In the genomic region with DNA sequence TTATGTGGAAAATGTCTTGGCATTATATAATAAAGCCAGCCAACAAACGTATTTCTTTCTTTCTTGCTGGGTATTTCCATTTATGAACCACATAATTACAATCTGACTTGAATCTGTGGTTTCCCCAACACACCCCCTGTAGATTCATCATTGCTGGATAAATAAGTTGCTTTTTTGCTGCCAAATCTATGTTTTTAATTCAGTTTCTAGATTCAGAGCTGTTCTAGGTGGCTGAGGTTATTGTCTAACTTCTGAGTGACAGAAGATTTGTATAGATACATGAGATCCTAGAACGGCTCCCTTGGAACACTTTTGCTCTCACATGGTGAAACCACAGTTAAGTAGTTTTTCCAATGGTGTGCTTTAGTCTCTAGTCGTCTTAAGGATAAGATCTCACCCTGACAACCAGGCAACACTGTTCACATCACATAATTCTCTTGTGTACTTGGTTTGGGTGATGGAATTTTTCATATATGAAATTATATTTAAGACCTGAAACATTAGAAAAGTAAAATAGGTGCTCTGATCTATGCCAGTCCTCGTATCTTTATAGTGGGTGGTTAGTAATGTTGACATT, we compare ENCODE assay signal across 15 cellular contexts.
"Had no signal": no experiment of that assay in that cellular context is flagged by ENCODE, and none has a peak within 500 bp of the region (broad histone marks: within the 10 kb centered on the region; RNA-seq: fewer than 3 reads in every experiment).

No MANE protein-coding gene starts in this region.

- FAIRE-seq: TTC549 had no signal

- H2AFZ ChIP-seq: hepatocyte, parathyroid adenoma had no signal

- H3K36me3 ChIP-seq: tibial artery, vagina had no signal

- H3K4me3 ChIP-seq: body of pancreas, hepatocyte, tibial artery, vagina had no signal

- H3K27me3 ChIP-seq: body of pancreas, hepatocyte, tibial artery, vagina had no signal

- DNase-seq: activated B cell treated with CpG ODN at 0.5 μM for 24 hours; activated CD4-positive, alpha-beta T cell treated with anti-CD3 and anti-CD28 coated beads, Interleukin-2, amount 50 U/mL, for 4 hours; activated CD8-positive, alpha-beta memory T cell treated with anti-CD3 and anti-CD28 coated beads, Interleukin-2, amount 50 U/mL, for 4 hours; activated effector memory CD4-positive, alpha-beta T cell treated with Interleukin-2 at 50 U/mL for 16 hours; body of pancreas; central memory CD4-positive, alpha-beta T cell; kidney glomerular epithelial cell; SK-N-SH; stimulated activated CD4-positive, alpha-beta T cell treated with anti-CD3 and anti-CD28 coated beads, Interleukin-4, amount 100 ng/mL, for 24 hours; tibial artery had no signal

- H3K9me3 Mint-ChIP-seq: activated B cell treated with CpG ODN at 0.5 μM for 24 hours; T-helper 1 cell treated with Interleukin-12 subunit alpha and Interleukin-12 subunit beta and Interleukin-4 antibody, amounts not matched to agents 30 μg/mL and 1 μg/mL, for 36 hours had no signal

- H3K9me3 ChIP-seq: body of pancreas, SK-N-SH, tibial artery, vagina had no signal

- H3K79me2 ChIP-seq: hepatocyte, parathyroid adenoma had no signal

- H3K27ac Mint-ChIP-seq: activated B cell treated with CpG ODN at 0.5 μM for 24 hours; T-helper 1 cell treated with Interleukin-12 subunit alpha and Interleukin-12 subunit beta and Interleukin-4 antibody, amounts not matched to agents 30 μg/mL and 1 μg/mL, for 36 hours had no signal

- H3K4me1 ChIP-seq: body of pancreas, parathyroid adenoma had no signal

- H3K27me3 Mint-ChIP-seq: activated B cell treated with CpG ODN at 0.5 μM for 24 hours had no signal

- ATAC-seq: body of pancreas had no signal

- H3K4me2 ChIP-seq: hepatocyte, SK-N-SH had no signal

- H3K27ac ChIP-seq: body of pancreas, hepatocyte, parathyroid adenoma, tibial artery, vagina had no signal

- H3K4me3 Mint-ChIP-seq: activated B cell treated with CpG ODN at 0.5 μM for 24 hours; T-helper 1 cell treated with Interleukin-12 subunit alpha and Interleukin-12 subunit beta and Interleukin-4 antibody, amounts not matched to agents 30 μg/mL and 1 μg/mL, for 36 hours had no signal
